35 cellular contexts compared by ENCODE assay signal in genomic region chr6:107171513-107171912, GRCh38.
"Had no signal": no experiment of that assay in that cellular context is flagged by ENCODE, and none has a peak within 500 bp of the region (broad histone marks: within the 10 kb centered on the region; RNA-seq: fewer than 3 reads in every experiment).

No MANE protein-coding gene starts in this region.

- H3K36me3 ChIP-seq: MG63 had no signal

- H3K27me3 ChIP-seq: MG63 had no signal

- H3K4me3 ChIP-seq: MG63 had no signal

- DNase-seq: Karpas-422, Kasumi-1, KBM-7, KG1, MG63, MM.1S, MV-4-11, NCI-H1048, NCI-H1092, NCI-H1092 treated with DMSO at 0.1 percent for 48 hours, NCI-H1105, NCI-H1105 treated with DMSO at 0.1 percent for 48 hours, NCI-H1417, NCI-H1417 treated with DMSO at 0.1 percent for 48 hours, NCI-H1436, NCI-H1436 treated with DMSO at 0.1 percent for 48 hours, NCI-H146, NCI-H1694, NCI-H1694 treated with DMSO at 0.1 percent for 48 hours, NCI-H187, NCI-H187 treated with DMSO at 0.1 percent for 48 hours, NCI-H1930, NCI-H2029, NCI-H2029 treated with DMSO at 0.1 percent for 48 hours, NCI-H2081, NCI-H2081 treated with DMSO at 0.1 percent for 48 hours, NCI-H2107, NCI-H2171, NCI-H2171 treated with DMSO at 0.1 percent for 48 hours, NCI-H2227 treated with DMSO at 0.1 percent for 48 hours, NCI-H226, NCI-H345, NCI-H446, NCI-H446 treated with DMSO at 0.1 percent for 48 hours had no signal

- H3K27ac ChIP-seq: KMS-11 had no signal

- H3K9me3 ChIP-seq: MG63 had no signal
